9 cellular contexts compared by ENCODE assay signal in the genomic region with DNA sequence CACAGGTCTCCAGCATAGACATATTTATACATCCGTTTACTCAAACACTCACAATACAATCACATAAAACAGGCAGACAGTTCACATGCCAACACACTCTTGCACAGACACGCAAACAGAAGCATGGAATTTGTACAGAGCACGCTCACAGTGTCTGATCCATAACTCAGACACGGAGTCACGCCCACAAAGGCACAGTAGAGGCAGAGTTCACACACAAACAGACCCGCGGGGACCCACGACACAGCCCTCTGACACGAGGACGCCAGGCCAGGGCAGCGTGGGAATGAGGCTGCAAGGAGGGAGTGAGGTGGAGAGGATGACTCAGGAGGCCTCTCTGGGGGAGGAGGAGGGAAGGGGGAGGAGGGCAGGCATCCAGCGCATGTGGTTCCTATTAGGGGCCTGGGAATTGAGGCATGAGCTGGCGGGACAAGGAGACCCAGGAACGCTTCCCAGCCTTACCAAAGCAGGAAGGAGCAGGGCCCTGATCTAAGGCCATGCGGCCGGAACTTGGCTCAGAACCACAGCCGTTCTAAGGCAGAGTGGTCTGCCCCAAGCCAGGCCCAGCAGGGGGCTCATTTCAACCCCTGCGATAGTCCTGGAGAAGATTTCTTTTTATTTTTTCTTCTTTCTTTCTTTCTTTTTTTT. TPM values are rescaled to one million over a fixed set of nuclear protein-coding genes. Genes with fewer than 3 reads are reported as not detected.
A peak's percentile ranks its signal among the peaks of the same experiment; 100 is the strongest.
DNase-seq lines count a peak whose midpoint lies in the region; ATAC-seq and TF ChIP-seq lines count a peak whose summit lies in the region.
"Had no signal": no experiment of that assay in that cellular context is flagged by ENCODE, and none has a peak within 500 bp of the region (broad histone marks: within the 10 kb centered on the region; RNA-seq: fewer than 3 reads in every experiment).

No MANE protein-coding gene starts in this region.

- no peaks in the 10 kb centered on the region for H3K27me3 ChIP-seq in ascending aorta
- H3K27me3 ChIP-seq in right atrium auricular region = no peaks in the 10 kb centered on the region

- POLR2A ChIA-PET in activated CD4-positive, alpha-beta memory T cell treated with anti-CD3 and anti-CD28 coated beads for 36 hours (lab: Charles Lee) = no interaction called here

- H3K27me3 Mint-ChIP-seq in activated CD4-positive, alpha-beta memory T cell treated with anti-CD3 and anti-CD28 coated beads for 36 hours = peaks cover 27% of the 10 kb centered on the region

- H3K27ac Mint-ChIP-seq in activated CD4-positive, alpha-beta memory T cell treated with anti-CD3 and anti-CD28 coated beads for 36 hours = no peak overlapping the region
- H3K27ac Mint-ChIP-seq: activated B cell treated with CpG ODN at 0.5 μM for 24 hours had no signal

- peaks cover 13% of the 10 kb centered on the region for H3K9me3 Mint-ChIP-seq in activated CD4-positive, alpha-beta memory T cell treated with anti-CD3 and anti-CD28 coated beads for 36 hours

- ATAC-seq in sciatic nerve (peak; percentile 99), HG03432 (IDR thresholded peaks at IDR 0.05; ENCODE audit: unreplicated experiment) (no peak)

- H3K4me3 ChIP-seq in ascending aorta (peak overlapping the region; percentile 26 to 35), right atrium auricular region (no peak overlapping the region)

- no peaks in the 10 kb centered on the region for H3K36me3 ChIP-seq in ascending aorta
- H3K36me3 ChIP-seq in right atrium auricular region = no peaks in the 10 kb centered on the region

- H3K4me3 Mint-ChIP-seq in activated CD4-positive, alpha-beta memory T cell treated with anti-CD3 and anti-CD28 coated beads for 36 hours = no peak overlapping the region
- H3K4me3 Mint-ChIP-seq: activated B cell treated with CpG ODN at 0.5 μM for 24 hours had no signal

- H3K27ac ChIP-seq in ascending aorta = peak overlapping the region; percentile 83 to 84
- H3K27ac ChIP-seq in right atrium auricular region = peak overlapping the region in 1 of 2 donors; percentile 62

- DNase-seq in H4 (ENCODE audit: low spot score) (peak; percentile 96), ascending aorta (ENCODE audit: low spot score in 2 of 2) (peak; percentile 75 to 95), right atrium auricular region (ENCODE audit: low spot score) (peak; percentile 90), sciatic nerve (ENCODE audit: low spot score) (peak; percentile 93), NCI-H526 treated with DMSO at 0.1 percent for 48 hours (lab: John Stamatoyannopoulos, UW) (no peak), GM19238 (ENCODE audit: insufficient read length, low spot score) (no peak)
- DNase-seq in activated CD4-positive, alpha-beta memory T cell treated with anti-CD3 and anti-CD28 coated beads for 36 hours = no peak
- DNase-seq: activated B cell treated with CpG ODN at 0.5 μM for 24 hours had no signal

- H3K36me3 Mint-ChIP-seq in activated CD4-positive, alpha-beta memory T cell treated with anti-CD3 and anti-CD28 coated beads for 36 hours = peaks cover 2% of the 10 kb centered on the region

- H3K9me3 ChIP-seq in ascending aorta (peaks cover 0 to 8% of the 10 kb centered on the region in 2 donors), right atrium auricular region (peaks cover 0 to 11% of the 10 kb centered on the region in 2 donors)

- TF ChIP-seq CTCF in ascending aorta (IDR thresholded peaks at IDR 0.05) (no peak), right atrium auricular region (IDR thresholded peaks at IDR 0.05) (no peak)

- CTCF ChIA-PET in activated CD4-positive, alpha-beta memory T cell treated with anti-CD3 and anti-CD28 coated beads for 36 hours (lab: Charles Lee) = interaction anchor here (1.2 to 1.6 kb wide), 3 partner anchors 14 to 82 kb away, joined by 3 to 6 read pairs (median 5); no protein-coding TSS in a partner anchor

- H3K4me1 ChIP-seq in ascending aorta (peaks cover 3 to 19% of the 10 kb centered on the region in 2 donors), right atrium auricular region (peaks cover 0 to 5% of the 10 kb centered on the region in 2 donors)

- peaks cover 4% of the 10 kb centered on the region for H3K4me1 Mint-ChIP-seq in activated CD4-positive, alpha-beta memory T cell treated with anti-CD3 and anti-CD28 coated beads for 36 hours (ENCODE audit: low read depth)

- intact Hi-C loops in ascending aorta (cut with DNase I) = loop anchor here (5.0 kb wide), 1 partner anchor 42 kb away; no protein-coding TSS in a partner anchor
- intact Hi-C loops in sciatic nerve (cut with DNase I) = no loop called here
- intact Hi-C loops in activated CD4-positive, alpha-beta memory T cell treated with anti-CD3 and anti-CD28 coated beads for 36 hours (cut with micrococcal nuclease) = no loop called here

RNA-seq across cellular contexts. Expression of gene OLFM2, which starts 9.1 kb away (rescaled TPM):
- total RNA-seq in H4 (2014; rRNA removed; shearing (Covaris generic)) = 11.1 and 17.3 TPM in 2 replicates
- total RNA-seq in ascending aorta = 0.96 TPM
- 1 to 10 TPM; 1.4 to 3.5 TPM for total RNA-seq in right atrium auricular region
- total RNA-seq in sciatic nerve = 6.9 TPM
- under 1 TPM; 0.58 to 0.59 TPM for total RNA-seq in activated CD4-positive, alpha-beta memory T cell treated with anti-CD3 and anti-CD28 coated beads for 36 hours
- total RNA-seq: activated B cell treated with CpG ODN at 0.5 μM for 24 hours had no signal

Comparison
In these comparisons a context has a peak if more than half of its experiments do, and no peak if none do; other contexts are left out.
1. DNase-seq: peak in H4 (single experiment), ascending aorta (2 of 2), right atrium auricular region (single experiment) and sciatic nerve (single experiment); none in NCI-H526 treated with DMSO at 0.1 percent for 48 hours (single experiment), activated CD4-positive, alpha-beta memory T cell treated with anti-CD3 and anti-CD28 coated beads for 36 hours (single experiment) and GM19238 (single experiment).
2. H3K4me3 ChIP-seq: peak in ascending aorta (2 of 2); none in right atrium auricular region (0 of 2).